Comparison of ENCODE assay signal across 24 cellular contexts in the genomic region with DNA sequence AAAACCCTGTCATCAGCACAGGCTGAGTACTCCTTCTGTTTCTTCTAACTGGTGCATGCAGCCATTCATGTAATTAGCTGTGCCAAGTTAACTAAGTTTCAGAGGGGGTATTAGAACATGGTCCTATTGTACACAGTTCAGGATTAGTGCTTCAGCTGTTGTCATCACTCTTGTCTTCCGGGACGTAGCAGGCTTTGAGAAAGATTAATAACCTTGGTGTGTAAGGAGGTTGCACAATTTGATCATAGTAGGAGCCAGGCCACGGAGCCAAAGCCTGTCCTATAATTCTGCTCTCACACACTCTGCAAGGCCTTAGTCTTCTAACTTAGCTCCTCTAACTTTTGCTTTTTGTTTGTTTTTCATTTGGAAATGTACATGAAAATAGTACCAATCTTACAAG. TPM values are rescaled to one million over a fixed set of nuclear protein-coding genes. Genes with fewer than 3 reads are reported as not detected.
A peak's percentile ranks its signal among the peaks of the same experiment; 100 is the strongest.
DNase-seq lines count a peak whose midpoint lies in the region; ATAC-seq and TF ChIP-seq lines count a peak whose summit lies in the region.
"Had no signal": no experiment of that assay in that cellular context is flagged by ENCODE, and none has a peak within 500 bp of the region (broad histone marks: within the 10 kb centered on the region; RNA-seq: fewer than 3 reads in every experiment).

No MANE protein-coding gene starts in this region.

- H3K27ac ChIP-seq in GM23338 (ENCODE audit: low read depth) = no peak overlapping the region
- H3K27ac ChIP-seq: tibial nerve had no signal

- H3F3A ChIP-seq in GM23338 (replicated peaks; ENCODE audit: low read depth) = no peaks in the 10 kb centered on the region

- DNase-seq in GM23338 (ENCODE audit: low spot score) (no peak), NCI-H82 treated with DMSO at 0.1 percent for 48 hours (lab: John Stamatoyannopoulos, UW; ENCODE audit: unreplicated experiment) (peak; percentile 85), myocyte (ENCODE audit: low read depth) (peak; percentile 82), NCI-H2196 treated with DMSO at 0.1 percent for 48 hours (lab: John Stamatoyannopoulos, UW; ENCODE audit: unreplicated experiment) (no peak), GF-D8 (lab: John Stamatoyannopoulos, UW) (no peak)
- DNase-seq in stimulated activated CD4-positive, alpha-beta T cell treated with anti-CD3 and anti-CD28 coated beads, Interleukin-12 subunit alpha, Interleukin-12 subunit beta, amount 100 ng/mL, for 4 hours = no peak
- DNase-seq: activated CD4-positive, alpha-beta T cell treated with anti-CD3 and anti-CD28 coated beads for 48 hours; activated CD8-positive, alpha-beta memory T cell treated with anti-CD3 and anti-CD28 coated beads, Interleukin-2, amount 50 U/mL, for 4 hours; activated naive CD8-positive, alpha-beta T cell treated with anti-CD3 and anti-CD28 coated beads for 36 hours; CD4-positive, alpha-beta T cell; cortex of kidney; DMS 273 treated with DMSO at 0.1 percent for 48 hours; foreskin fibroblast; GOT3; islet precursor cell; KG1; NCI-H1092; occipital lobe; stimulated activated CD4-positive, alpha-beta T cell treated with anti-CD3 and anti-CD28 coated beads, Interleukin-1b, Interleukin-23, amount 100 ng/mL, for 48 hours; stimulated activated naive CD4-positive, alpha-beta T cell treated with Interleukin-2 at 50 U/mL for 16 hours had no signal

- peak overlapping the region; percentile 33; the same call in 1 of the 2 replicates for H3K4me2 ChIP-seq in GM23338

- H3K36me3 Mint-ChIP-seq in GM23338 (ENCODE audit: low read depth) = peaks cover 19% of the 10 kb centered on the region
- H3K36me3 Mint-ChIP-seq: activated naive CD8-positive, alpha-beta T cell treated with anti-CD3 and anti-CD28 coated beads for 36 hours had no signal

- no peaks in the 10 kb centered on the region for H3K79me2 ChIP-seq in GM23338 (replicated peaks; ENCODE audit: insufficient read depth)

- TF ChIP-seq CTCF in GM23338 (conservative IDR thresholded peaks at IDR 0.05; ENCODE audit: low read depth in 2 of 2) = no peak

- ATAC-seq in GM23338 (no peak), esophagus mucosa (peak; percentile 97), HG03565 (IDR thresholded peaks at IDR 0.05; ENCODE audit: unreplicated experiment) (no peak)

- H2AFZ ChIP-seq in GM23338 = no peak overlapping the region

- H3K27me3 ChIP-seq in GM23338 (ENCODE audit: insufficient read depth) = no peaks in the 10 kb centered on the region
- H3K27me3 ChIP-seq: tibial nerve had no signal

- no peak overlapping the region for H3K4me3 Mint-ChIP-seq in GM23338
- H3K4me3 Mint-ChIP-seq: activated naive CD8-positive, alpha-beta T cell treated with anti-CD3 and anti-CD28 coated beads for 36 hours; CD4-positive, alpha-beta T cell had no signal

- no peaks in the 10 kb centered on the region for H3K9me2 ChIP-seq in GM23338 (ENCODE audit: insufficient read depth)

- no peak overlapping the region for H3K4me3 ChIP-seq in GM23338
- H3K4me3 ChIP-seq: tibial nerve had no signal

- H3K4me1 Mint-ChIP-seq in GM23338 = peaks cover 6% of the 10 kb centered on the region; the same call in 2 of the 3 replicates
- H3K4me1 Mint-ChIP-seq: activated naive CD8-positive, alpha-beta T cell treated with anti-CD3 and anti-CD28 coated beads for 36 hours had no signal

- H4K20me1 ChIP-seq in GM23338 (replicated peaks; ENCODE audit: insufficient read depth) = peaks cover 10% of the 10 kb centered on the region

- peaks cover 18% of the 10 kb centered on the region for H3K4me1 ChIP-seq in GM23338 (ENCODE audit: insufficient read depth)

- no peak overlapping the region for H3K27ac Mint-ChIP-seq in GM23338
- H3K27ac Mint-ChIP-seq: activated naive CD8-positive, alpha-beta T cell treated with anti-CD3 and anti-CD28 coated beads for 36 hours; activated T-helper 2 cell treated with anti-CD3 and anti-CD28 coated beads, Interferon-gamma antibody, Interleukin-2, Interleukin-4, amounts not matched to agents 10 μg/mL and 5 μg/mL and 100 μg/mL, durations not matched to agents 14 hours and 24 hours and 36 hours; CD4-positive, alpha-beta T cell had no signal

- H3K36me3 ChIP-seq in GM23338 (ENCODE audit: insufficient read depth) = no peaks in the 10 kb centered on the region
- H3K36me3 ChIP-seq: tibial nerve had no signal

- H3K9me3 Mint-ChIP-seq in GM23338 = no peaks in the 10 kb centered on the region
- H3K9me3 Mint-ChIP-seq: activated naive CD8-positive, alpha-beta T cell treated with anti-CD3 and anti-CD28 coated beads for 36 hours; activated T-helper 2 cell treated with anti-CD3 and anti-CD28 coated beads, Interferon-gamma antibody, Interleukin-2, Interleukin-4, amounts not matched to agents 10 μg/mL and 5 μg/mL and 100 μg/mL, durations not matched to agents 14 hours and 24 hours and 36 hours; CD4-positive, alpha-beta T cell had no signal

- H3K27me3 Mint-ChIP-seq in GM23338 (ENCODE audit: insufficient read depth, low read depth, poor library complexity) = no peaks in the 10 kb centered on the region
- H3K27me3 Mint-ChIP-seq: activated naive CD8-positive, alpha-beta T cell treated with anti-CD3 and anti-CD28 coated beads for 36 hours; CD4-positive, alpha-beta T cell had no signal

TF ChIP-seq in GM23338, 12 proteins besides CTCF, POLR2A, EP300 and RAD21:
- TF ChIP-seq ZNF331 (CRISPR knock-in tag; IDR thresholded peaks at IDR 0.05; ENCODE audit: low read depth) = no peak
- TF ChIP-seq CREB1 (CRISPR knock-in tag; IDR thresholded peaks at IDR 0.05; ENCODE audit: low read depth) = no peak
- TF ChIP-seq, protein P1, sequence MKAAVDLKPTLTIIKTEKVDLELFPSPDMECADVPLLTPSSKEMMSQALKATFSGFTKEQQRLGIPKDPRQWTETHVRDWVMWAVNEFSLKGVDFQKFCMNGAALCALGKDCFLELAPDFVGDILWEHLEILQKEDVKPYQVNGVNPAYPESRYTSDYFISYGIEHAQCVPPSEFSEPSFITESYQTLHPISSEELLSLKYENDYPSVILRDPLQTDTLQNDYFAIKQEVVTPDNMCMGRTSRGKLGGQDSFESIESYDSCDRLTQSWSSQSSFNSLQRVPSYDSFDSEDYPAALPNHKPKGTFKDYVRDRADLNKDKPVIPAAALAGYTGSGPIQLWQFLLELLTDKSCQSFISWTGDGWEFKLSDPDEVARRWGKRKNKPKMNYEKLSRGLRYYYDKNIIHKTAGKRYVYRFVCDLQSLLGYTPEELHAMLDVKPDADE (IDR thresholded peaks at IDR 0.05) = no peak
TF ChIP-seq in GM23338: peak in this region for 0.

RNA-seq across cellular contexts. Expression of a gene that starts 44.7 kb away (rescaled TPM):
- 21.8 and 32.7 TPM in 2 replicates for total RNA-seq in GM23338 (2014; rRNA removed; shearing (Covaris generic))
- 17.4 and 30.0 TPM in 2 replicates for polyA plus RNA-seq in GM23338 (2016; fragmentation: Nextera tagmentation; extraction: Ambion mirVana)
- total RNA-seq in esophagus mucosa = 55.1 TPM
- total RNA-seq in myocyte = 48.1 and 61.1 TPM in 2 replicates
- polyA plus RNA-seq in myocyte (2012) = 49.9 TPM

RNA-seq across cellular contexts. Expression of a gene that starts 47.1 kb away (rescaled TPM):
- total RNA-seq in GM23338 (2014; rRNA removed; shearing (Covaris generic)) = 0.74 and 1.2 TPM in 2 replicates
- polyA plus RNA-seq in GM23338 (2016; fragmentation: Nextera tagmentation; extraction: Ambion mirVana) = 0.35 and 1.3 TPM in 2 replicates
- 1.5 TPM for total RNA-seq in esophagus mucosa
- 0.10 and 0.11 TPM in 2 replicates for total RNA-seq in myocyte
- polyA plus RNA-seq in myocyte (2012) = 0.61 TPM

Comparison
In these comparisons a context has a peak if more than half of its experiments do, and no peak if none do; other contexts are left out.
1. DNase-seq: peak in NCI-H82 treated with DMSO at 0.1 percent for 48 hours (single experiment) and myocyte (single experiment); none in GM23338 (single experiment), NCI-H2196 treated with DMSO at 0.1 percent for 48 hours (single experiment), GF-D8 (single experiment) and stimulated activated CD4-positive, alpha-beta T cell treated with anti-CD3 and anti-CD28 coated beads, Interleukin-12 subunit alpha, Interleukin-12 subunit beta, amount 100 ng/mL, for 4 hours (single experiment).